In the genomic region with DNA sequence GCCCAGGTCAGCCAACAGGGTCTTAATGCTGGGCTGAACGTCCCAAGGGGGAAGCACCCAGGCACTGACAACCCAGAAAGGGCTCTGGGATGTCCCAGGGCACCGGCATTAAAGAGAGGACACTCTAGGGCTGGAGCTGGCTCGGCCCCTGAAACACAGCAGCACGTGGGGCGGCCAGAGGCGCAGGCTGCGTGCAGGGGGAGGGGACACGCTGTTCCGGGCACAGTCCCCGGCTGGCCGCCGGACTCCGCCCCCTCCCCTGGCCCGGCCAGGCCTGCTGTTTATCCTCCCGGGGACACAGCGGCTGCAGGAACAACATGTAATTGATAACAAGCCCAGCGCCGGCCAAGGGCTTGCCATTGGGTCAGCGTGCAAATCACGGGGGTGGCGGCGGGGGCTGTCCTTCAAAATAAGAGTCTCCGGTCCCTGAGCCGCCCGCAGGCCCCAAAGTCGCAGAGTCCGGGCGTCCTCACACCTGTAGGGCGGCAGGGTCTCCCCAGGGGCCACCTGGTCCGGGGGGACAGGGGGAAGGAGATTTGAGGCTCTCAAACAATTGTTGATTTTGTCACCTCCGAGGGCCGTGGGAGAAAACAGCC, we compare ENCODE assay signal across 9 cellular contexts. TPM values are rescaled to one million over a fixed set of nuclear protein-coding genes. Genes with fewer than 3 reads are reported as not detected.
DNase-seq lines count a peak whose midpoint lies in the region; ATAC-seq and TF ChIP-seq lines count a peak whose summit lies in the region.
"Had no signal": no experiment of that assay in that cellular context is flagged by ENCODE, and none has a peak within 500 bp of the region (broad histone marks: within the 10 kb centered on the region; RNA-seq: fewer than 3 reads in every experiment).

No MANE protein-coding gene starts in this region.

- H3K27me3 Mint-ChIP-seq in CD8-positive, alpha-beta T cell (ENCODE audit: low read depth): peaks cover 40% of the 10 kb centered on the region
- peaks cover 43% of the 10 kb centered on the region for H3K27me3 Mint-ChIP-seq in activated T-helper 2 cell treated with anti-CD3 and anti-CD28 coated beads, Interferon-gamma antibody, Interleukin-2, Interleukin-4, amounts not matched to agents 10 μg/mL and 5 μg/mL and 100 μg/mL, durations not matched to agents 14 hours and 24 hours and 36 hours (ENCODE audit: low read depth)
- H3K27me3 Mint-ChIP-seq in nephron progenitor cell (ENCODE audit: low read depth, poor library complexity): peaks cover 22% of the 10 kb centered on the region

- POLR2A ChIA-PET in CD8-positive, alpha-beta T cell (lab: Charles Lee): no interaction called here

- peak overlapping the region; percentile 52 for H3K4me3 ChIP-seq in CD8-positive, alpha-beta T cell (ENCODE audit: low read depth, low read length)

- TF ChIP-seq CTCF in CD8-positive, alpha-beta T cell (IDR thresholded peaks at IDR 0.05): no peak
- no peak for TF ChIP-seq CTCF in nephron progenitor cell (IDR thresholded peaks at IDR 0.05)

- H3K4me3 Mint-ChIP-seq in CD8-positive, alpha-beta T cell: peak overlapping the region; percentile 90
- H3K4me3 Mint-ChIP-seq in activated T-helper 2 cell treated with anti-CD3 and anti-CD28 coated beads, Interferon-gamma antibody, Interleukin-2, Interleukin-4, amounts not matched to agents 10 μg/mL and 5 μg/mL and 100 μg/mL, durations not matched to agents 14 hours and 24 hours and 36 hours (ENCODE audit: low read depth): peak overlapping the region; percentile 75
- peak overlapping the region; percentile 94 for H3K4me3 Mint-ChIP-seq in nephron progenitor cell

- H3K4me1 Mint-ChIP-seq in CD8-positive, alpha-beta T cell (ENCODE audit: low read depth): peaks cover 15% of the 10 kb centered on the region
- peaks cover 6% of the 10 kb centered on the region for H3K4me1 Mint-ChIP-seq in activated T-helper 2 cell treated with anti-CD3 and anti-CD28 coated beads, Interferon-gamma antibody, Interleukin-2, Interleukin-4, amounts not matched to agents 10 μg/mL and 5 μg/mL and 100 μg/mL, durations not matched to agents 14 hours and 24 hours and 36 hours (ENCODE audit: low read depth)
- peaks cover 40% of the 10 kb centered on the region for H3K4me1 Mint-ChIP-seq in nephron progenitor cell

- no peak for DNase-seq in CD8-positive, alpha-beta T cell
- DNase-seq in HuH-7.5 (ENCODE audit: low spot score) (peak; percentile 99), germinal center (ENCODE audit: low spot score) (peak; percentile 63), nephron progenitor cell (peak; percentile 84)
- DNase-seq in activated T-helper 2 cell treated with anti-CD3 and anti-CD28 coated beads, Interferon-gamma antibody, Interleukin-2, Interleukin-4, amounts not matched to agents 10 μg/mL and 5 μg/mL and 100 μg/mL, durations not matched to agents 14 hours and 24 hours and 36 hours (ENCODE audit: low spot score): no peak
- DNase-seq in stimulated activated CD4-positive, alpha-beta T cell treated with anti-CD3 and anti-CD28 coated beads, Interleukin-4, amount 100 ng/mL, for 1 hour: no peak

- CTCF ChIA-PET in CD8-positive, alpha-beta T cell (lab: Charles Lee): no interaction called here

- no peak for ATAC-seq in CD8-positive, alpha-beta T cell
- ATAC-seq in HG02588 (IDR thresholded peaks at IDR 0.05; ENCODE audit: unreplicated experiment) (no peak), HG02884 (IDR thresholded peaks at IDR 0.05; ENCODE audit: unreplicated experiment) (no peak)

- H3K27ac ChIP-seq in CD8-positive, alpha-beta T cell (ENCODE audit: low read depth, low read length): no peak overlapping the region

- H3K9me3 ChIP-seq in CD8-positive, alpha-beta T cell (ENCODE audit: low read length): no peaks in the 10 kb centered on the region

- peaks cover 14% of the 10 kb centered on the region for H3K4me1 ChIP-seq in CD8-positive, alpha-beta T cell (ENCODE audit: insufficient read depth, low read length)

- no peaks in the 10 kb centered on the region for H3K9me3 Mint-ChIP-seq in CD8-positive, alpha-beta T cell
- no peaks in the 10 kb centered on the region for H3K9me3 Mint-ChIP-seq in activated T-helper 2 cell treated with anti-CD3 and anti-CD28 coated beads, Interferon-gamma antibody, Interleukin-2, Interleukin-4, amounts not matched to agents 10 μg/mL and 5 μg/mL and 100 μg/mL, durations not matched to agents 14 hours and 24 hours and 36 hours
- H3K9me3 Mint-ChIP-seq in nephron progenitor cell: no peaks in the 10 kb centered on the region

- no peaks in the 10 kb centered on the region for H3K36me3 ChIP-seq in CD8-positive, alpha-beta T cell (ENCODE audit: insufficient read depth, low read length)

- intact Hi-C loops in CD8-positive, alpha-beta T cell (cut with DNase I, micrococcal nuclease): loop anchor here in 1 of 2 experiments (2.0 to 10.0 kb wide), 5 partner anchors 119 to 1239 kb away; partner anchors contain the start of genes MCM2, SLC41A3, TPRA1 and ZXDC
- intact Hi-C loops in activated T-helper 2 cell treated with anti-CD3 and anti-CD28 coated beads, Interferon-gamma antibody, Interleukin-2, Interleukin-4, amounts not matched to agents 10 μg/mL and 5 μg/mL and 100 μg/mL, durations not matched to agents 14 hours and 24 hours and 36 hours (cut with micrococcal nuclease): loop anchor here (10.0 kb wide), 1 partner anchor 119 kb away; the partner anchor contains the start of gene ZXDC

- peaks cover 9% of the 10 kb centered on the region for H3K27me3 ChIP-seq in CD8-positive, alpha-beta T cell (ENCODE audit: insufficient read depth, low read length)

- no peak overlapping the region for H3K27ac Mint-ChIP-seq in CD8-positive, alpha-beta T cell
- H3K27ac Mint-ChIP-seq in activated T-helper 2 cell treated with anti-CD3 and anti-CD28 coated beads, Interferon-gamma antibody, Interleukin-2, Interleukin-4, amounts not matched to agents 10 μg/mL and 5 μg/mL and 100 μg/mL, durations not matched to agents 14 hours and 24 hours and 36 hours: no peak overlapping the region
- peak overlapping the region; percentile 61 for H3K27ac Mint-ChIP-seq in nephron progenitor cell

- H3K36me3 Mint-ChIP-seq in CD8-positive, alpha-beta T cell: peaks cover 2% of the 10 kb centered on the region
- H3K36me3 Mint-ChIP-seq in activated T-helper 2 cell treated with anti-CD3 and anti-CD28 coated beads, Interferon-gamma antibody, Interleukin-2, Interleukin-4, amounts not matched to agents 10 μg/mL and 5 μg/mL and 100 μg/mL, durations not matched to agents 14 hours and 24 hours and 36 hours (ENCODE audit: low read depth): no peaks in the 10 kb centered on the region
- no peaks in the 10 kb centered on the region for H3K36me3 Mint-ChIP-seq in nephron progenitor cell (ENCODE audit: low read depth)

RNA-seq across cellular contexts. Expression of gene KLF15, which starts 1.3 kb away (rescaled TPM):
- under 1 TPM in 1 of 2 experiments, not detected in 1; 0.16 TPM for total RNA-seq in CD8-positive, alpha-beta T cell
- total RNA-seq in activated T-helper 2 cell treated with anti-CD3 and anti-CD28 coated beads, Interferon-gamma antibody, Interleukin-2, Interleukin-4, amounts not matched to agents 10 μg/mL and 5 μg/mL and 100 μg/mL, durations not matched to agents 14 hours and 24 hours and 36 hours: 0.14 and 0.30 TPM in 2 replicates

RNA-seq across cellular contexts. Expression of gene CFAP100, which starts 38.8 kb away (rescaled TPM):
- total RNA-seq in CD8-positive, alpha-beta T cell: not detected
- not detected in 2 replicates for total RNA-seq in activated T-helper 2 cell treated with anti-CD3 and anti-CD28 coated beads, Interferon-gamma antibody, Interleukin-2, Interleukin-4, amounts not matched to agents 10 μg/mL and 5 μg/mL and 100 μg/mL, durations not matched to agents 14 hours and 24 hours and 36 hours
- total RNA-seq: subcutaneous adipose tissue had no signal

Comparison
In these comparisons a context has a peak if more than half of its experiments do, and no peak if none do; other contexts are left out.
1. DNase-seq: peak in HuH-7.5 (single experiment), germinal center (single experiment) and nephron progenitor cell (single experiment); none in CD8-positive, alpha-beta T cell (0 of 7), activated T-helper 2 cell treated with anti-CD3 and anti-CD28 coated beads, Interferon-gamma antibody, Interleukin-2, Interleukin-4, amounts not matched to agents 10 μg/mL and 5 μg/mL and 100 μg/mL, durations not matched to agents 14 hours and 24 hours and 36 hours (single experiment) and stimulated activated CD4-positive, alpha-beta T cell treated with anti-CD3 and anti-CD28 coated beads, Interleukin-4, amount 100 ng/mL, for 1 hour (single experiment).
2. Peak in every context shown above with its lines, with median percentiles within 50 percentile points of each other: H3K4me3 Mint-ChIP-seq.